8 cellular contexts compared by ENCODE assay signal in genomic region chr3:111904376-111905241, GRCh38. TPM values are rescaled to one million over a fixed set of nuclear protein-coding genes. Genes with fewer than 3 reads are reported as not detected.
DNase-seq lines count a peak whose midpoint lies in the region; ATAC-seq and TF ChIP-seq lines count a peak whose summit lies in the region.

No MANE protein-coding gene starts in this region.

- ATAC-seq in Panc1 (peak; percentile 71; the same call in 1 of the 2 replicates), gastrocnemius medialis (peak; percentile 87 to 93), GM19467 (IDR thresholded peaks at IDR 0.05; ENCODE audit: unreplicated experiment) (no peak), GM18511 (IDR thresholded peaks at IDR 0.05; ENCODE audit: unreplicated experiment) (no peak)

- H3K4me1 ChIP-seq in Panc1 (ENCODE audit: control insufficient read depth, insufficient read depth, low read length) = no peaks in the 10 kb centered on the region; the same call in 1 of the 2 replicates
- peaks cover 0 to 3% of the 10 kb centered on the region in 2 donors for H3K4me1 ChIP-seq in gastrocnemius medialis

- H3K27ac ChIP-seq in Panc1 (ENCODE audit: low read length) = peak overlapping the region; percentile 19; the same call in 1 of the 2 replicates
- peak overlapping the region; percentile 8 to 42 (median 23) for H3K27ac ChIP-seq in gastrocnemius medialis

- H3K36me3 ChIP-seq in Panc1 (ENCODE audit: control insufficient read depth, insufficient read depth, low read length) (no peaks in the 10 kb centered on the region), gastrocnemius medialis (no peaks in the 10 kb centered on the region)

- peak in 1 of 2 donors; percentile 42 for TF ChIP-seq POLR2A in gastrocnemius medialis (IDR thresholded peaks at IDR 0.05)

- CTCF ChIA-PET in Panc1 (lab: Charles Lee) = interaction anchor here (0.6 kb wide), 2 partner anchors 10 to 285 kb away, joined by 4 to 7 read pairs; no protein-coding TSS in a partner anchor

- DNase-seq in GM04503 (ENCODE audit: low read depth) = peak; percentile 95
- no peak for DNase-seq in Panc1 (ENCODE audit: low read depth, low spot score)
- DNase-seq in fibroblast of the aortic adventitia (ENCODE audit: low read depth) = peak; percentile 97
- no peak for DNase-seq in gastrocnemius medialis
- DNase-seq in occipital lobe (lab: John Stamatoyannopoulos, UW) = no peak
- no peak for DNase-seq in GDM1 (lab: John Stamatoyannopoulos, UW)

- intact Hi-C loops in Panc1 (cut with micrococcal nuclease; ENCODE audit: unreplicated experiment) (no loop called here), gastrocnemius medialis (cut with DNase I; ENCODE audit: low total_unique reads) (loop anchor here (5.0 kb wide), 1 partner anchor 42 kb away; no protein-coding TSS in a partner anchor)

- H3K4me3 ChIP-seq in Panc1 (ENCODE audit: low read depth in 2 of 2, low read length in 2 of 2) = no peak overlapping the region
- H3K4me3 ChIP-seq in fibroblast of the aortic adventitia (ENCODE audit: low read depth, low read length) = no peak overlapping the region
- no peak overlapping the region for H3K4me3 ChIP-seq in gastrocnemius medialis

- H3K9me3 ChIP-seq in Panc1 (ENCODE audit: control insufficient read depth, insufficient read depth, low read depth, low read length) (no peaks in the 10 kb centered on the region), gastrocnemius medialis (no peaks in the 10 kb centered on the region)

- in situ Hi-C loops in Panc1 (cut with HindIII; ENCODE audit: low pct_unique_long_range_greater_than_20kb, low sequenced_read_pairs) = no loop called here
- in situ Hi-C loops in gastrocnemius medialis (cut with MboI; ENCODE audit: low sequenced_read_pairs in 4 of 4) = no loop called here

- POLR2A ChIA-PET in Panc1 (lab: Charles Lee) = no interaction called here

- BruUV-seq in Panc1 (replicated peaks; lab: Mats Ljungman, UMichigan) = no TSS peak

- no peak for TF ChIP-seq CTCF in Panc1 (IDR thresholded peaks at IDR 0.05)
- peak; percentile 43 for TF ChIP-seq CTCF in fibroblast of the aortic adventitia (IDR thresholded peaks at IDR 0.05; ENCODE audit: insufficient read depth, low read length)
- no peak for TF ChIP-seq CTCF in gastrocnemius medialis (IDR thresholded peaks at IDR 0.05 in 4 of 5, conservative IDR thresholded peaks at IDR 0.05 in 1 of 5)

- no peaks in the 10 kb centered on the region for H3K27me3 ChIP-seq in Panc1 (ENCODE audit: control insufficient read depth, insufficient read depth, low read length)
- no peaks in the 10 kb centered on the region for H3K27me3 ChIP-seq in gastrocnemius medialis

RNA-seq across cellular contexts. Expression of gene PHLDB2, which starts 45.5 kb away (rescaled TPM):
- total RNA-seq in Panc1 (2021; ENCODE audit: unreplicated experiment) (11.3 TPM), fibroblast of the aortic adventitia (ENCODE audit: low replicate concordance) (61.9 and 79.2 TPM in 2 replicates), gastrocnemius medialis (1 to 10 TPM; 3.0 to 7.2 (median 4.0) TPM), occipital lobe (13.6 TPM)
- polyA plus RNA-seq in Panc1 (2012; ENCODE audit: insufficient read length) = 4.1 TPM

Comparison
In these comparisons a context has a peak if more than half of its experiments do, and no peak if none do; other contexts are left out.
1. DNase-seq: peak in GM04503 (single experiment) and fibroblast of the aortic adventitia (single experiment); none in Panc1 (single experiment), gastrocnemius medialis (0 of 2), occipital lobe (single experiment) and GDM1 (single experiment).
2. ATAC-seq: peak in Panc1 (single experiment) and gastrocnemius medialis (2 of 2); none in GM19467 (single experiment) and GM18511 (single experiment).